12 cellular contexts compared by ENCODE assay signal in genomic region chr15:99826146-99826745, GRCh38.
"Had no signal": no experiment of that assay in that cellular context is flagged by ENCODE, and none has a peak within 500 bp of the region (broad histone marks: within the 10 kb centered on the region; RNA-seq: fewer than 3 reads in every experiment).

No MANE protein-coding gene starts in this region.

- H3K4me1 Mint-ChIP-seq: memory B cell had no signal

- DNase-seq: activated CD4-positive, CD25-positive, alpha-beta regulatory T cell treated with anti-CD3 and anti-CD28 coated beads, Interleukin-2, amount 50 U/mL, for 72 hours; activated gamma-delta T cell treated with Interleukin-2 at 50 U/mL for 16 hours; amygdala; effector memory CD8-positive, alpha-beta T cell; esophagus squamous epithelium; mucosa of descending colon; naive B cell; SJCRH30; tibial artery had no signal

- H3K9me3 ChIP-seq: esophagus squamous epithelium, mucosa of descending colon, prostate gland, right atrium auricular region, SJCRH30, tibial artery had no signal

- H3K4me1 ChIP-seq: esophagus squamous epithelium, prostate gland, right atrium auricular region, SJCRH30, tibial artery had no signal

- H3K4me3 Mint-ChIP-seq: effector memory CD8-positive, alpha-beta T cell; memory B cell; naive B cell had no signal

- H3K27ac Mint-ChIP-seq: effector memory CD8-positive, alpha-beta T cell; memory B cell; naive B cell had no signal

- H3K4me3 ChIP-seq: esophagus squamous epithelium, mucosa of descending colon, prostate gland, right atrium auricular region, SJCRH30, tibial artery had no signal

- H3K27ac ChIP-seq: esophagus squamous epithelium, prostate gland, right atrium auricular region, SJCRH30, tibial artery had no signal

- H3K27me3 Mint-ChIP-seq: effector memory CD8-positive, alpha-beta T cell; memory B cell; naive B cell had no signal

- ATAC-seq: effector memory CD8-positive, alpha-beta T cell; mucosa of descending colon had no signal

- H3K36me3 ChIP-seq: esophagus squamous epithelium, prostate gland, right atrium auricular region, SJCRH30 had no signal
